ENCODE assay signal across 20 cellular contexts in genomic region chr21:37904879-37905278, GRCh38. TPM values are rescaled to one million over a fixed set of nuclear protein-coding genes. Genes with fewer than 3 reads are reported as not detected.
DNase-seq lines count a peak whose midpoint lies in the region; ATAC-seq lines count a peak whose summit lies in the region.
"Had no signal": no experiment of that assay in that cellular context is flagged by ENCODE, and none has a peak within 500 bp of the region (broad histone marks: within the 10 kb centered on the region; RNA-seq: fewer than 3 reads in every experiment).

No MANE protein-coding gene starts in this region.

- DNase-seq in AG20443 (ENCODE audit: low spot score): peak; percentile 33
- DNase-seq in NCI-H1694 (lab: John Stamatoyannopoulos, UW): peak; percentile 35
- DNase-seq in cerebellum (ENCODE audit: low spot score): peak; percentile 88
- no peak for DNase-seq in left lobe of liver (ENCODE audit: low spot score)
- no peak for DNase-seq in inferior parietal cortex (ENCODE audit: extremely low spot score)
- DNase-seq in OCI-M1 (lab: John Stamatoyannopoulos, UW): no peak
- DNase-seq in NCI-H748 treated with DMSO at 0.1 percent for 48 hours (lab: John Stamatoyannopoulos, UW): no peak
- DNase-seq: activated CD4-positive, CD25-positive, alpha-beta regulatory T cell; activated naive CD4-positive, alpha-beta T cell; activated T-cell treated with anti-CD3 and anti-CD28 coated beads, Interleukin-2, amount 50 U/mL, for 72 hours; DMS153; effector CD4-positive, alpha-beta T cell; NCI-H1417; NCI-H526; psoas muscle; small intestine had no signal

- ATAC-seq in left lobe of liver: peak; percentile 72
- no peak for ATAC-seq in GM21528 (IDR thresholded peaks at IDR 0.05; ENCODE audit: low FRiP score, unreplicated experiment)
- ATAC-seq: activated T-cell treated with anti-CD3 and anti-CD28 coated beads, Interleukin-2, amount 50 U/mL, for 72 hours; psoas muscle had no signal

RNA-seq across cellular contexts. Expression of gene KCNJ6, which starts 11.4 kb away (rescaled TPM):
- total RNA-seq in cerebellum (14.5 TPM), left lobe of liver (not detected)
- total RNA-seq: A673; activated T-cell treated with anti-CD3 and anti-CD28 coated beads, Interleukin-2, amount 50 U/mL, for 72 hours; psoas muscle; SK-MEL-5; T-helper 1 cell treated with Interleukin-12 subunit alpha and Interleukin-12 subunit beta and Interleukin-4 antibody, amounts not matched to agents 30 ng/mL and 1 ng/mL, for 36 hours had no signal

Comparison
In these comparisons a context has a peak if more than half of its experiments do, and no peak if none do; other contexts are left out.
1. DNase-seq: peak in AG20443 (single experiment), NCI-H1694 (single experiment) and cerebellum (single experiment); none in left lobe of liver (single experiment), inferior parietal cortex (single experiment), OCI-M1 (single experiment) and NCI-H748 treated with DMSO at 0.1 percent for 48 hours (single experiment).
2. RNA of gene KCNJ6, which starts 11.4 kb away (total RNA-seq): 14.5 TPM in cerebellum (single experiment); not detected in left lobe of liver (single experiment); every median in the first group is over 10 times any median in the second.